In the genomic region with DNA sequence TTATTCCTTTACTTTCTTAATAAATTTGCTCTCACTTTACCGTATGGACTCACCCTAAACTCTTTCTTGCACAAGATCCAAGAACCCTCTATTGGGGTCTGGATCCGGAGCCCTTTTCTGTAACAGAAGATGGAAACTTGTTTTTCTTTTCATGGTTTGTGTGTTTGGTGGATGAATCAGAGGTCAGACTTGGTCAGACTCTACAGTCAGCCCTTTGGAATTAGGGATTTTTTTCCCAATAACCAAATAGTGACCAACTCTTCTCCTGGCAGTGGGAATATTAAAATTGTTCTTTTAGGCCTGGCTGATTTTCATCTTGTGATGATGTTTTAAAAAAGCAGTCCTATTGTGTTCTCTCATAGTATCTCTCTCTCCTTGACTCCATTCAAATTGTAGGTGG, we compare ENCODE assay signal across 1 cellular context.
TF ChIP-seq lines count a peak whose summit lies in the region.

No MANE protein-coding gene starts in this region.

TF ChIP-seq in GM23338, 12 proteins besides CTCF, POLR2A, EP300 and RAD21 (continued from another document):
- TF ChIP-seq, protein P1, sequence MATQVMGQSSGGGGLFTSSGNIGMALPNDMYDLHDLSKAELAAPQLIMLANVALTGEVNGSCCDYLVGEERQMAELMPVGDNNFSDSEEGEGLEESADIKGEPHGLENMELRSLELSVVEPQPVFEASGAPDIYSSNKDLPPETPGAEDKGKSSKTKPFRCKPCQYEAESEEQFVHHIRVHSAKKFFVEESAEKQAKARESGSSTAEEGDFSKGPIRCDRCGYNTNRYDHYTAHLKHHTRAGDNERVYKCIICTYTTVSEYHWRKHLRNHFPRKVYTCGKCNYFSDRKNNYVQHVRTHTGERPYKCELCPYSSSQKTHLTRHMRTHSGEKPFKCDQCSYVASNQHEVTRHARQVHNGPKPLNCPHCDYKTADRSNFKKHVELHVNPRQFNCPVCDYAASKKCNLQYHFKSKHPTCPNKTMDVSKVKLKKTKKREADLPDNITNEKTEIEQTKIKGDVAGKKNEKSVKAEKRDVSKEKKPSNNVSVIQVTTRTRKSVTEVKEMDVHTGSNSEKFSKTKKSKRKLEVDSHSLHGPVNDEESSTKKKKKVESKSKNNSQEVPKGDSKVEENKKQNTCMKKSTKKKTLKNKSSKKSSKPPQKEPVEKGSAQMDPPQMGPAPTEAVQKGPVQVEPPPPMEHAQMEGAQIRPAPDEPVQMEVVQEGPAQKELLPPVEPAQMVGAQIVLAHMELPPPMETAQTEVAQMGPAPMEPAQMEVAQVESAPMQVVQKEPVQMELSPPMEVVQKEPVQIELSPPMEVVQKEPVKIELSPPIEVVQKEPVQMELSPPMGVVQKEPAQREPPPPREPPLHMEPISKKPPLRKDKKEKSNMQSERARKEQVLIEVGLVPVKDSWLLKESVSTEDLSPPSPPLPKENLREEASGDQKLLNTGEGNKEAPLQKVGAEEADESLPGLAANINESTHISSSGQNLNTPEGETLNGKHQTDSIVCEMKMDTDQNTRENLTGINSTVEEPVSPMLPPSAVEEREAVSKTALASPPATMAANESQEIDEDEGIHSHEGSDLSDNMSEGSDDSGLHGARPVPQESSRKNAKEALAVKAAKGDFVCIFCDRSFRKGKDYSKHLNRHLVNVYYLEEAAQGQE (IDR thresholded peaks at IDR 0.05; ENCODE audit: unreplicated experiment), result no peak
- no peak for TF ChIP-seq POLR2AphosphoS5 (IDR thresholded peaks at IDR 0.05; ENCODE audit: low read depth)
- no peak for TF ChIP-seq ZNF114 (CRISPR knock-in tag; IDR thresholded peaks at IDR 0.05)
- TF ChIP-seq CREB1 (CRISPR knock-in tag; IDR thresholded peaks at IDR 0.05; ENCODE audit: low read depth), result no peak
- no peak for TF ChIP-seq ZNF331 (CRISPR knock-in tag; IDR thresholded peaks at IDR 0.05; ENCODE audit: low read depth)
- no peak for TF ChIP-seq NANOG (IDR thresholded peaks at IDR 0.05; ENCODE audit: borderline replicate concordance)
